ENCODE assay signal across 24 cellular contexts in genomic region chr5:15585128-15585527, GRCh38.
DNase-seq lines count a peak whose midpoint lies in the region; ATAC-seq, FAIRE-seq and TF ChIP-seq lines count a peak whose summit lies in the region.
"Had no signal": no experiment of that assay in that cellular context is flagged by ENCODE, and none has a peak within 500 bp of the region (broad histone marks: within the 10 kb centered on the region; RNA-seq: fewer than 3 reads in every experiment).

No MANE protein-coding gene starts in this region.

- H4K20me1 ChIP-seq in GM23248 (ENCODE audit: insufficient read depth) = no peaks in the 10 kb centered on the region

- H3K79me2 ChIP-seq in GM23248 (ENCODE audit: insufficient read depth) = peaks cover 33% of the 10 kb centered on the region

- no peak overlapping the region for H3K27ac Mint-ChIP-seq in activated naive CD4-positive, alpha-beta T cell treated with anti-CD3 and anti-CD28 coated beads, Interleukin-2, amount 50 U/mL, for 72 hours
- H3K27ac Mint-ChIP-seq in mesothelial cell of epicardium = no peak overlapping the region
- H3K27ac Mint-ChIP-seq: CD14-positive monocyte; CD8-positive, alpha-beta memory T cell had no signal

- TF ChIP-seq CTCF in fibroblast of the aortic adventitia (IDR thresholded peaks at IDR 0.05; ENCODE audit: insufficient read depth, low read length) = no peak
- TF ChIP-seq CTCF in mesothelial cell of epicardium (IDR thresholded peaks at IDR 0.05; ENCODE audit: unreplicated experiment) = no peak

- ATAC-seq in activated naive CD4-positive, alpha-beta T cell treated with anti-CD3 and anti-CD28 coated beads, Interleukin-2, amount 50 U/mL, for 72 hours = no peak
- ATAC-seq: Panc1 had no signal

- H3K4me3 ChIP-seq in GM23248 (no peak overlapping the region), fibroblast of the aortic adventitia (ENCODE audit: low read depth, low read length) (no peak overlapping the region)
- H3K4me3 ChIP-seq: MG63, SK-N-MC had no signal

- H3K9me3 ChIP-seq in GM23248 (ENCODE audit: low read depth) = no peaks in the 10 kb centered on the region
- H3K9me3 ChIP-seq: BE2C had no signal

- H3K4me2 ChIP-seq in GM23248 (ENCODE audit: unreplicated experiment) = no peak overlapping the region

- H3K27ac ChIP-seq in GM23248 = peak overlapping the region; percentile 29
- H3K27ac ChIP-seq: SK-N-MC had no signal

- 94 to 98% methylated on average over 2 of the region's 2 CpGs for WGBS in GM23248 (ENCODE audit: low coverage in 1 of 2, low lambda C conversion rate in 2 of 2, missing lambda C conversion rate in 2 of 2), 2 experiments

- in situ Hi-C loops in GM23248 (cut with MboI) = no loop called here

- H3K9me3 Mint-ChIP-seq in activated naive CD4-positive, alpha-beta T cell treated with anti-CD3 and anti-CD28 coated beads, Interleukin-2, amount 50 U/mL, for 72 hours = peaks cover 22 to 28% of the 10 kb centered on the region in 2 donors
- H3K9me3 Mint-ChIP-seq in mesothelial cell of epicardium = peaks cover 23% of the 10 kb centered on the region

- FAIRE-seq in RCC 7860 (lab: Jason Lieb, UNC) = peak; percentile 12
- FAIRE-seq: GM19239, H54 had no signal

- no peaks in the 10 kb centered on the region for H3K27me3 ChIP-seq in GM23248 (replicated peaks; ENCODE audit: insufficient read depth)
- H3K27me3 ChIP-seq: BE2C, MG63 had no signal

- H3F3A ChIP-seq in GM23248 (ENCODE audit: insufficient read depth) = peaks cover 14% of the 10 kb centered on the region

- DNase-seq in GM23248 = peak; percentile 49
- peak; percentile 26 for DNase-seq in RCC 7860 (ENCODE audit: low spot score)
- peak; percentile 16 for DNase-seq in fibroblast of the aortic adventitia (ENCODE audit: low read depth)
- no peak for DNase-seq in SIG-M5 (lab: John Stamatoyannopoulos, UW)
- no peak for DNase-seq in activated naive CD4-positive, alpha-beta T cell treated with anti-CD3 and anti-CD28 coated beads, Interleukin-2, amount 50 U/mL, for 72 hours (ENCODE audit: low spot score in 2 of 2)
- DNase-seq in mesothelial cell of epicardium (ENCODE audit: low spot score in 2 of 2, unreplicated experiment in 2 of 2) = no peak
- no peak for DNase-seq in activated effector memory CD4-positive, alpha-beta T cell treated with anti-CD3 and anti-CD28 coated beads, Interleukin-2, amount 50 U/mL, for 16 hours
- DNase-seq: ACHN; BE2C; CD8-positive, alpha-beta memory T cell; DMS79 treated with DMSO at 0.1 percent for 48 hours; Kasumi-1; MG63; NCI-H1105 treated with DMSO at 0.1 percent for 48 hours; NCI-H146; NCI-H1930; NCI-H2107; NCI-H69; SHP77 treated with DMSO at 0.1 percent for 48 hours had no signal

- H3K9ac ChIP-seq in GM23248 = no peak overlapping the region

- H2AFZ ChIP-seq in GM23248 = no peak overlapping the region

- H3K27me3 Mint-ChIP-seq in mesothelial cell of epicardium (ENCODE audit: low read depth) = no peaks in the 10 kb centered on the region

- H3K4me1 Mint-ChIP-seq in mesothelial cell of epicardium = peaks cover 37% of the 10 kb centered on the region
- H3K4me1 Mint-ChIP-seq: CD14-positive monocyte; CD8-positive, alpha-beta memory T cell had no signal

- no peaks in the 10 kb centered on the region for H3K9me2 ChIP-seq in GM23248 (ENCODE audit: insufficient read depth)

- peaks cover 0 to 8% of the 10 kb centered on the region in 2 donors for H3K36me3 Mint-ChIP-seq in activated naive CD4-positive, alpha-beta T cell treated with anti-CD3 and anti-CD28 coated beads, Interleukin-2, amount 50 U/mL, for 72 hours
- peaks cover 52% of the 10 kb centered on the region for H3K36me3 Mint-ChIP-seq in mesothelial cell of epicardium
- H3K36me3 Mint-ChIP-seq: CD14-positive monocyte; CD8-positive, alpha-beta memory T cell had no signal

- H3K4me3 Mint-ChIP-seq in mesothelial cell of epicardium = no peak overlapping the region
- H3K4me3 Mint-ChIP-seq: CD14-positive monocyte; CD8-positive, alpha-beta memory T cell had no signal

- H3K36me3 ChIP-seq in GM23248 (ENCODE audit: low read depth) = no peaks in the 10 kb centered on the region
- H3K36me3 ChIP-seq: BE2C had no signal

- peaks cover 11% of the 10 kb centered on the region for H3K4me1 ChIP-seq in GM23248 (ENCODE audit: insufficient read depth)
- H3K4me1 ChIP-seq: BE2C had no signal

Comparison
In these comparisons a context has a peak if more than half of its experiments do, and no peak if none do; other contexts are left out.
1. DNase-seq: peak in GM23248 (single experiment), RCC 7860 (single experiment) and fibroblast of the aortic adventitia (single experiment); none in SIG-M5 (single experiment), activated naive CD4-positive, alpha-beta T cell treated with anti-CD3 and anti-CD28 coated beads, Interleukin-2, amount 50 U/mL, for 72 hours (0 of 2), mesothelial cell of epicardium (0 of 2) and activated effector memory CD4-positive, alpha-beta T cell treated with anti-CD3 and anti-CD28 coated beads, Interleukin-2, amount 50 U/mL, for 16 hours (single experiment).